In the genomic region with DNA sequence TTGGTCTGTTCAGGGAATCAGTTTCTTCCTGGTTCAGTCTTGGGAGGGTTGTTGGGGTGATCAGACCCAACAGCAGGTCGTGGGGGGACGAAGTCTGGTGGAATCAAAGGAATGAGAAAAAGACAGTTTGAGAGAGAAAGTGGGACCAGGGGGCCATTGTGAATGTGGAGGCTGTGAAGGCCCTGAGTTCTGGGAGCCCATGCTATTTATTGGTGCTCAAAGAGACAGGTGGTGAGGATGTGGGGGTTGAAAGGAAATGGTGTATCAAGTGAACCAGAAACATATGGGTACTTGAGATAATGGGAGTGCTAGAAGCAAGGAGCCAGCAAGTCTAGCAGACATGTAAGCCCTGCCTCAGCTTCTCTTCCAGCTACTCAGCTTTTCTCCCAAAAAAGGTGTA, we compare ENCODE assay signal across 18 cellular contexts.
"Had no signal": no experiment of that assay in that cellular context is flagged by ENCODE, and none has a peak within 500 bp of the region (broad histone marks: within the 10 kb centered on the region; RNA-seq: fewer than 3 reads in every experiment).

No MANE protein-coding gene starts in this region.

- H3K36me3 ChIP-seq: right lobe of liver, thoracic aorta, transverse colon had no signal

- H3K27me3 ChIP-seq: gastrocnemius medialis, right lobe of liver, transverse colon had no signal

- H3K4me3 Mint-ChIP-seq: nephron progenitor cell; stimulated activated effector memory CD8-positive, alpha-beta T cell treated with anti-CD3 and anti-CD28 coated beads, Interleukin-12 subunit alpha, Interleukin-12 subunit beta, amount 100 ng/mL, for 72 hours; stimulated activated naive CD8-positive, alpha-beta T cell treated with anti-CD3 and anti-CD28 coated beads, Interleukin-15, Interleukin-2, amounts not matched to agents 100 ng/mL and 50 ng/mL, for 24 hours had no signal

- H3K27ac ChIP-seq: coronary artery, gastrocnemius medialis, psoas muscle, right lobe of liver, thoracic aorta, transverse colon had no signal

- H3K9me3 ChIP-seq: gastrocnemius medialis, right lobe of liver had no signal

- DNase-seq: effector CD4-positive, alpha-beta T cell; gastrocnemius medialis; islet precursor cell; mammary epithelial cell; naive thymus-derived CD4-positive, alpha-beta T cell; nephron progenitor cell; psoas muscle; retina; right lobe of liver; stimulated activated CD4-positive, alpha-beta T cell treated with anti-CD3 and anti-CD28 coated beads, Interleukin-4, amount 100 ng/mL, for 1 hour; stimulated activated CD8-positive, alpha-beta memory T cell treated with anti-CD3 and anti-CD28 coated beads, Interleukin-4, amount 100 ng/mL, for 48 hours; transverse colon had no signal

- H3K27me3 Mint-ChIP-seq: naive thymus-derived CD4-positive, alpha-beta T cell; stimulated activated naive CD8-positive, alpha-beta T cell treated with anti-CD3 and anti-CD28 coated beads, Interleukin-15, Interleukin-2, amounts not matched to agents 100 ng/mL and 50 ng/mL, for 24 hours had no signal

- H3K27ac Mint-ChIP-seq: nephron progenitor cell; stimulated activated effector memory CD8-positive, alpha-beta T cell treated with anti-CD3 and anti-CD28 coated beads, Interleukin-12 subunit alpha, Interleukin-12 subunit beta, amount 100 ng/mL, for 72 hours; stimulated activated naive CD8-positive, alpha-beta T cell treated with anti-CD3 and anti-CD28 coated beads, Interleukin-15, Interleukin-2, amounts not matched to agents 100 ng/mL and 50 ng/mL, for 24 hours had no signal

- ATAC-seq: esophagus mucosa; gastrocnemius medialis; left lobe of liver; naive thymus-derived CD4-positive, alpha-beta T cell; psoas muscle; right lobe of liver; stimulated activated effector memory CD8-positive, alpha-beta T cell treated with anti-CD3 and anti-CD28 coated beads, Interleukin-12 subunit alpha, Interleukin-12 subunit beta, amount 100 ng/mL, for 72 hours had no signal

- H3K4me3 ChIP-seq: coronary artery, gastrocnemius medialis, psoas muscle, right lobe of liver, thoracic aorta, transverse colon had no signal
